Comparison of ENCODE assay signal across 8 cellular contexts in the genomic region with DNA sequence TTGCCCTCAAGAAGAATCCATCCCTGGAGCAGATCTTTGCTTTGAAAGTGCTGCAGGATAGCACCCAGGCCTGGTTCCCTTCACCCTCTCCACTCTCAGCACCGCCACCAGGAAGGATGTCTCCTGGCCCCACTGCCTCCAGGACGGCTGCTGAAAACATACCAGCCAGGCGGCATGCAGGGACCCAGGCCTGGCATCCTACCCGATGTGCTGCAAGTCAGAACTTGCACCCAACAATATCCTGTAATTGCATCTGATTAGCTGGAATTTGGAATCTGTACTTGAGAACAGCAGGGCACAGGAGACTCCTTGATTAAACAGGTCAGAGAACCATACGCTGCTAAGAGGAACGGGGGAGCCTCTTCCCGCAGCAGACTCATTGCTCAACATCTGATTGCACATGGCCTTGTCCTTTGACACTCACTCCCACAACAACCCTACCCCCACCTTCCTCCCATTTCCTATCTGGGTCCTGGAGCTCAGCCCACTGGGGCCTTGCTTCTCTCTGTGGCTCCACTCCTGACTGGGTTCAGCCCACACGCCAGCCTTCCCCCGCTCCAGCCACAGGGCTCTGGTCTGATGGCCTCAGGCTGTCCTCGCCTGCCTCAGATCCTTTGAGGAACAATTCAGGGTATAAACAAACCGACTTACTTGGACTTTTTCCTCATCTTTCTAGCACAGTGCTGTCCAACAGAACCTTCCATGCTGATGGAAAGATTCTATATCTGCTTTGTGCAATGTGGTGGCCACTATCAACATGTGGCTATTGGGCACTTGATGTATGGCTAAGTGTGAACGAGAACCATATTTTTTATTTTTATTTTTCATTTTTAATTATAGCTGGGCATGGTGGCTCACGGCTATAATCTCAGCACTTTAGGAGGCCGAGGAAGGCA.
A peak's percentile ranks its signal among the peaks of the same experiment; 100 is the strongest.
DNase-seq lines count a peak whose midpoint lies in the region; ATAC-seq, FAIRE-seq and TF ChIP-seq lines count a peak whose summit lies in the region.

No MANE protein-coding gene starts in this region.

- no peak for ATAC-seq in HG03175 (IDR thresholded peaks at IDR 0.05; ENCODE audit: unreplicated experiment)

- no peak overlapping the region for H2AK5ac ChIP-seq in H1 (ENCODE audit: low read depth, low read length)

- no peaks in the 10 kb centered on the region for H3K79me1 ChIP-seq in H1 (ENCODE audit: low read depth, low read length)

- no peaks in the 10 kb centered on the region for H3K36me3 Mint-ChIP-seq in activated T-helper 2 cell treated with anti-CD3 and anti-CD28 coated beads, Interferon-gamma antibody, Interleukin-2, Interleukin-4, amounts not matched to agents 10 μg/mL and 5 μg/mL and 100 μg/mL, durations not matched to agents 14 hours and 24 hours and 36 hours (ENCODE audit: low read depth)

- no peak overlapping the region for H3K56ac ChIP-seq in H1 (replicated peaks; ENCODE audit: insufficient read length, low read depth, low read length)

- peaks cover 0 to 2% (median 0%) of the 10 kb centered on the region in 4 experiments; a peak in 1 of 7 replicates for H3K4me1 ChIP-seq in H1 (replicated peaks in 1 of 4; ENCODE audit: control insufficient read depth in 3 of 4, insufficient read depth in 4 of 4, low read length in 3 of 4)

- H3K4me1 Mint-ChIP-seq in activated T-helper 2 cell treated with anti-CD3 and anti-CD28 coated beads, Interferon-gamma antibody, Interleukin-2, Interleukin-4, amounts not matched to agents 10 μg/mL and 5 μg/mL and 100 μg/mL, durations not matched to agents 14 hours and 24 hours and 36 hours (ENCODE audit: low read depth) = peaks cover 2% of the 10 kb centered on the region

- no peak for FAIRE-seq in H1 (lab: Jason Lieb, UNC)

- H2BK20ac ChIP-seq in H1 (ENCODE audit: low read length) = no peak overlapping the region

- peak overlapping the region; percentile 21; the same call in 1 of the 2 replicates for H2BK15ac ChIP-seq in H1 (ENCODE audit: low read length)

- H4K20me1 ChIP-seq in H1 (replicated peaks in 1 of 2; ENCODE audit: control insufficient read depth in 1 of 2, insufficient read depth in 2 of 2, low read length in 2 of 2) = no peaks in the 10 kb centered on the region

- H3K36me3 ChIP-seq in H1 (ENCODE audit: control insufficient read depth in 2 of 4, insufficient read depth in 4 of 4, low read length in 3 of 4) = no peaks in the 10 kb centered on the region

- H3K27ac ChIP-seq in H1 (ENCODE audit: low read depth, low read length) = no peak overlapping the region

- WGBS in H1 (ENCODE audit: extremely low coverage in 1 of 2, insufficient coverage in 1 of 2, insufficient read length in 1 of 2, insufficient replicate concordance in 2 of 2, low coverage in 1 of 2, low lambda C conversion rate in 2 of 2, missing lambda C conversion rate in 1 of 2), 2 experiments = 85% methylated on average over 14 of the region's 14 CpGs; no CpG with 5 or more reads in 1 of the 2 experiments

- POLR2A ChIA-PET in H1 (lab: Charles Lee; ENCODE audit: partially characterized antibody) = interaction anchor here (0.8 to 8.7 kb wide), 11 partner anchors 11 to 94 kb away, joined by 3 to 56 read pairs (median 4); no protein-coding TSS in a partner anchor

- H3K27me3 ChIP-seq in H1 (replicated peaks in 1 of 4; ENCODE audit: control insufficient read depth in 3 of 4, extremely low read depth in 1 of 4, insufficient read depth in 3 of 4, low read length in 3 of 4) = no peaks in the 10 kb centered on the region

- H3K4me2 ChIP-seq in H1 (ENCODE audit: insufficient read depth in 1 of 2, low read depth in 2 of 2, low read length in 2 of 2) = no peak overlapping the region

- H4K5ac ChIP-seq in H1 (ENCODE audit: insufficient read length, low read depth, low read length) = no peak overlapping the region

- no peak overlapping the region for H3K4me3 Mint-ChIP-seq in activated T-helper 2 cell treated with anti-CD3 and anti-CD28 coated beads, Interferon-gamma antibody, Interleukin-2, Interleukin-4, amounts not matched to agents 10 μg/mL and 5 μg/mL and 100 μg/mL, durations not matched to agents 14 hours and 24 hours and 36 hours (ENCODE audit: low read depth)

- no peak for TF ChIP-seq RAD21 in H1 (IDR thresholded peaks at IDR 0.05 in 1 of 2, conservative IDR thresholded peaks at IDR 0.05 in 1 of 2; ENCODE audit: low read depth in 2 of 2, low read length in 2 of 2)

- no peaks in the 10 kb centered on the region for H3K9me3 ChIP-seq in H1 (ENCODE audit: insufficient read depth in 2 of 2, low read depth in 1 of 2, low read length in 1 of 2)

- no peak for TF ChIP-seq POLR2A in H1 (IDR thresholded peaks at IDR 0.05; ENCODE audit: control extremely low read depth in 1 of 2, low read depth in 2 of 2, low read length in 2 of 2)

- H2AFZ ChIP-seq in H1 (ENCODE audit: low read length) = no peak overlapping the region

- DNase-seq in AG20443 (ENCODE audit: low spot score) (peak; percentile 66), NCI-H1694 (lab: John Stamatoyannopoulos, UW) (peak; percentile 72), H1 (ENCODE audit: low read depth in 1 of 2, low spot score in 2 of 2) (no peak), midbrain (lab: John Stamatoyannopoulos, UW) (peak; percentile 43), D341Med (ENCODE audit: low spot score) (no peak), activated gamma-delta T cell (lab: John Stamatoyannopoulos, UW) (no peak)
- DNase-seq in activated T-helper 2 cell treated with anti-CD3 and anti-CD28 coated beads, Interferon-gamma antibody, Interleukin-2, Interleukin-4, amounts not matched to agents 10 μg/mL and 5 μg/mL and 100 μg/mL, durations not matched to agents 14 hours and 24 hours and 36 hours (ENCODE audit: low spot score) = no peak

- H3K27me3 Mint-ChIP-seq in activated T-helper 2 cell treated with anti-CD3 and anti-CD28 coated beads, Interferon-gamma antibody, Interleukin-2, Interleukin-4, amounts not matched to agents 10 μg/mL and 5 μg/mL and 100 μg/mL, durations not matched to agents 14 hours and 24 hours and 36 hours (ENCODE audit: low read depth) = peaks cover 4% of the 10 kb centered on the region

- H3K9ac ChIP-seq in H1 (replicated peaks in 1 of 4; ENCODE audit: extremely low read depth in 1 of 4, low read depth in 3 of 4, low read length in 3 of 4) = no peak overlapping the region

- no peaks in the 10 kb centered on the region for H3K79me2 ChIP-seq in H1 (ENCODE audit: control insufficient read depth in 1 of 2, insufficient read depth in 2 of 2, low read length in 2 of 2)

- no peak overlapping the region for H4K91ac ChIP-seq in H1 (replicated peaks; ENCODE audit: insufficient read length, low read length)

- no peak overlapping the region for H3K14ac ChIP-seq in H1 (ENCODE audit: insufficient read length)

- H3K27ac Mint-ChIP-seq in activated T-helper 2 cell treated with anti-CD3 and anti-CD28 coated beads, Interferon-gamma antibody, Interleukin-2, Interleukin-4, amounts not matched to agents 10 μg/mL and 5 μg/mL and 100 μg/mL, durations not matched to agents 14 hours and 24 hours and 36 hours = no peak overlapping the region

- H3K18ac ChIP-seq in H1 (ENCODE audit: extremely low read depth, low read length) = no peak overlapping the region

- H4K8ac ChIP-seq in H1 (ENCODE audit: extremely low read depth, insufficient read depth, low read length) = no peak overlapping the region

- no peak overlapping the region for H3K4ac ChIP-seq in H1 (replicated peaks; ENCODE audit: insufficient read length, low read depth, low read length)

- no peak overlapping the region for H2BK12ac ChIP-seq in H1 (ENCODE audit: low read depth, low read length)

- intact Hi-C loops in activated T-helper 2 cell treated with anti-CD3 and anti-CD28 coated beads, Interferon-gamma antibody, Interleukin-2, Interleukin-4, amounts not matched to agents 10 μg/mL and 5 μg/mL and 100 μg/mL, durations not matched to agents 14 hours and 24 hours and 36 hours (cut with micrococcal nuclease) = no loop called here

- H3K23me2 ChIP-seq in H1 (ENCODE audit: low read depth, low read length) = no peaks in the 10 kb centered on the region

- H3K4me3 ChIP-seq in H1 (ENCODE audit: extremely low read depth in 1 of 4, insufficient read depth in 2 of 4, low read depth in 3 of 4, low read length in 4 of 4) = no peak overlapping the region

- no peak overlapping the region for H2BK5ac ChIP-seq in H1 (ENCODE audit: low read depth, low read length)

- CTCF ChIA-PET in H1 (lab: Charles Lee; ENCODE audit: partially characterized antibody) = interaction anchor here (0.6 to 2.1 kb wide), 8 partner anchors 10 to 127 kb away, joined by 3 to 8 read pairs (median 4); no protein-coding TSS in a partner anchor

- TF ChIP-seq CTCF in H1 (IDR thresholded peaks at IDR 0.05; ENCODE audit: control extremely low read depth in 1 of 3, insufficient read depth in 1 of 3, low read depth in 1 of 3, low read length in 3 of 3) = no peak

- no peak overlapping the region for H3K23ac ChIP-seq in H1 (ENCODE audit: insufficient read length)

- TF ChIP-seq EP300 in H1 (IDR thresholded peaks at IDR 0.05; ENCODE audit: borderline replicate concordance in 1 of 2, low read depth in 2 of 2, low read length in 2 of 2) = no peak

- no peak overlapping the region for H2BK120ac ChIP-seq in H1 (replicated peaks; ENCODE audit: low read depth, low read length)

- no peaks in the 10 kb centered on the region for H3K9me3 Mint-ChIP-seq in activated T-helper 2 cell treated with anti-CD3 and anti-CD28 coated beads, Interferon-gamma antibody, Interleukin-2, Interleukin-4, amounts not matched to agents 10 μg/mL and 5 μg/mL and 100 μg/mL, durations not matched to agents 14 hours and 24 hours and 36 hours

TF ChIP-seq in H1, 55 proteins besides CTCF, POLR2A, EP300 and RAD21:
- no peak for TF ChIP-seq SIX5 (IDR thresholded peaks at IDR 0.05; ENCODE audit: low read depth, low read length)
- TF ChIP-seq, protein P1, sequence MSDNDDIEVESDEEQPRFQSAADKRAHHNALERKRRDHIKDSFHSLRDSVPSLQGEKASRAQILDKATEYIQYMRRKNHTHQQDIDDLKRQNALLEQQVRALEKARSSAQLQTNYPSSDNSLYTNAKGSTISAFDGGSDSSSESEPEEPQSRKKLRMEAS (IDR thresholded peaks at IDR 0.05) = peak; percentile 49; the same call in 1 of the 2 replicates

Comparison
In these comparisons a context has a peak if more than half of its experiments do, and no peak if none do; other contexts are left out.
1. DNase-seq: peak in AG20443 (single experiment), NCI-H1694 (single experiment) and midbrain (single experiment); none in H1 (0 of 2), D341Med (single experiment), activated T-helper 2 cell treated with anti-CD3 and anti-CD28 coated beads, Interferon-gamma antibody, Interleukin-2, Interleukin-4, amounts not matched to agents 10 μg/mL and 5 μg/mL and 100 μg/mL, durations not matched to agents 14 hours and 24 hours and 36 hours (single experiment) and activated gamma-delta T cell (single experiment).